Comparison of ENCODE assay signal across 8 cellular contexts in the genomic region with DNA sequence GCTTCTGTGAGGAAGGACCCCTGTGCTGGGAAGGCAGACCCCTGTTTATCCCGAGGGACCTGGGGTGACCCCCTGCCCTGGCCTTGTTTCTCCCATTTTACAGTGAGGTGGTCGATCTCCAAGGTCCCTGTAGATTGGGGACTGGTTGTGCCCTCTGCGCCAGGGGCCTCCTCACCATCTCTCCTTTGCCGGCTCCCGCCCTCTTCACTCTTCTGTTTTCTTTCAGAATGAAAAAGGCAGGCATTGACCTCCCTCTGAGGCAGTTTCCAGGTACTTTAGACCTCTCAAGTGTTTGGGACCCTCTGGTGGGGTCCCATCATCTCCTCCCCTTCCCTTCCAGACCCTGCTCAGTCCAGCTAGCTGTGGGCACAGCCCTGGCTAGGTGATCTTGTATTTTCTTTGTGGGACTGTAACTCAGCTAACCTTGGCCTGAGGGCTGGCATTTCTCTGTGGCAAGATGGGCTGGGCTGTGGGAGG. TPM values are rescaled to one million over a fixed set of nuclear protein-coding genes. Genes with fewer than 3 reads are reported as not detected.
DNase-seq lines count a peak whose midpoint lies in the region; ATAC-seq and TF ChIP-seq lines count a peak whose summit lies in the region.

No MANE protein-coding gene starts in this region.

- no peak for TF ChIP-seq POLR2A in vagina (IDR thresholded peaks at IDR 0.05)

- peak overlapping the region; percentile 98 for H3K4me3 Mint-ChIP-seq in central memory CD8-positive, alpha-beta T cell

- DNase-seq in left ventricle myocardium inferior (no peak), left cardiac atrium (no peak), vagina (ENCODE audit: extremely low spot score in 2 of 2) (no peak)
- DNase-seq in central memory CD8-positive, alpha-beta T cell (ENCODE audit: low spot score in 2 of 2): no peak
- no peak for DNase-seq in stimulated activated CD4-positive, alpha-beta T cell treated with anti-CD3 and anti-CD28 coated beads, Interleukin-4, amount 100 ng/mL, for 1 hour

- no peaks in the 10 kb centered on the region for H3K27me3 Mint-ChIP-seq in central memory CD8-positive, alpha-beta T cell

- peaks cover 42% of the 10 kb centered on the region for H3K36me3 ChIP-seq in left ventricle myocardium inferior
- peaks cover 9 to 26% of the 10 kb centered on the region in 2 donors for H3K36me3 ChIP-seq in mucosa of rectum (ENCODE audit: control insufficient read depth in 2 of 2, insufficient read depth in 2 of 2, low read length in 2 of 2)
- H3K36me3 ChIP-seq in vagina: peaks cover 0 to 27% of the 10 kb centered on the region in 2 donors

- no peaks in the 10 kb centered on the region for H3K27me3 ChIP-seq in left ventricle myocardium inferior (ENCODE audit: low read depth)
- no peaks in the 10 kb centered on the region for H3K27me3 ChIP-seq in mucosa of rectum (ENCODE audit: control insufficient read depth in 2 of 2, insufficient read depth in 2 of 2, low read length in 2 of 2)
- no peaks in the 10 kb centered on the region for H3K27me3 ChIP-seq in vagina

- peaks cover 8% of the 10 kb centered on the region for H3K36me3 Mint-ChIP-seq in central memory CD8-positive, alpha-beta T cell (ENCODE audit: insufficient read depth)

- H3K9me3 ChIP-seq in left ventricle myocardium inferior (replicated peaks) (no peaks in the 10 kb centered on the region), mucosa of rectum (ENCODE audit: control insufficient read depth in 2 of 2, low read length in 2 of 2) (no peaks in the 10 kb centered on the region), vagina (no peaks in the 10 kb centered on the region)

- peak overlapping the region; percentile 96 to 99 for H3K9ac ChIP-seq in mucosa of rectum (ENCODE audit: low read depth in 1 of 2, low read length in 2 of 2)

- no peaks in the 10 kb centered on the region for H3K9me3 Mint-ChIP-seq in central memory CD8-positive, alpha-beta T cell

- H3K27ac ChIP-seq in left ventricle myocardium inferior (replicated peaks): peak overlapping the region; percentile 100
- H3K27ac ChIP-seq in mucosa of rectum (ENCODE audit: low read depth in 2 of 2, low read length in 2 of 2): peak overlapping the region; percentile 97 to 99
- peak overlapping the region; percentile 99 for H3K27ac ChIP-seq in vagina

- H3K4me3 ChIP-seq in left ventricle myocardium inferior (peak overlapping the region; percentile 90), mucosa of rectum (ENCODE audit: low read length in 2 of 2) (peak overlapping the region; percentile 88 to 96), vagina (peak overlapping the region; percentile 69 to 79)

- peaks cover 47% of the 10 kb centered on the region for H3K4me1 Mint-ChIP-seq in central memory CD8-positive, alpha-beta T cell

- ATAC-seq in left cardiac atrium: no peak
- no peak for ATAC-seq in central memory CD8-positive, alpha-beta T cell (replicated peaks; ENCODE audit: extremely low read depth, poor library complexity, severe bottlenecking)
- ATAC-seq in GM19324 (IDR thresholded peaks at IDR 0.05; ENCODE audit: low FRiP score, unreplicated experiment): no peak
- no peak for ATAC-seq in GM18870 (IDR thresholded peaks at IDR 0.05; ENCODE audit: unreplicated experiment)

- peaks cover 100% of the 10 kb centered on the region for H3K4me1 ChIP-seq in left ventricle myocardium inferior
- peaks cover 30 to 46% of the 10 kb centered on the region in 2 donors for H3K4me1 ChIP-seq in mucosa of rectum (ENCODE audit: control insufficient read depth in 2 of 2, insufficient read depth in 2 of 2, low read length in 2 of 2)
- peaks cover 90% of the 10 kb centered on the region for H3K4me1 ChIP-seq in vagina

- intact Hi-C loops in left ventricle myocardium inferior (cut with micrococcal nuclease): no loop called here
- intact Hi-C loops in left cardiac atrium (cut with DNase I): no loop called here
- intact Hi-C loops in vagina (cut with DNase I): no loop called here

- TF ChIP-seq CTCF in left ventricle myocardium inferior (IDR thresholded peaks at IDR 0.05; ENCODE audit: borderline replicate concordance) (no peak), vagina (IDR thresholded peaks at IDR 0.05) (no peak)

- peak overlapping the region; percentile 86 for H3K27ac Mint-ChIP-seq in central memory CD8-positive, alpha-beta T cell (ENCODE audit: low read depth)

RNA-seq across cellular contexts. Expression of a gene that starts 1.5 kb away (rescaled TPM):
- 57.6 TPM for total RNA-seq in left ventricle myocardium inferior
- total RNA-seq in left cardiac atrium: 100 to 1,000 TPM; 105 to 137 TPM
- total RNA-seq in vagina: 257 TPM

RNA-seq across cellular contexts. Expression of a gene that starts 37.8 kb away (rescaled TPM):
- 4.4 TPM for total RNA-seq in left ventricle myocardium inferior
- total RNA-seq in left cardiac atrium: 10 to 100 TPM; 12.3 to 17.6 TPM
- total RNA-seq in vagina: 36.6 TPM
